ENCODE assay signal across 12 cellular contexts in genomic region chr17:19752216-19753048, GRCh38. TPM values are rescaled to one million over a fixed set of nuclear protein-coding genes. Genes with fewer than 3 reads are reported as not detected.
DNase-seq lines count a peak whose midpoint lies in the region; ATAC-seq and TF ChIP-seq lines count a peak whose summit lies in the region.
"Had no signal": no experiment of that assay in that cellular context is flagged by ENCODE, and none has a peak within 500 bp of the region (broad histone marks: within the 10 kb centered on the region; RNA-seq: fewer than 3 reads in every experiment).

No MANE protein-coding gene starts in this region.

- intact Hi-C loops in esophagus muscularis mucosa (cut with DNase I): loop anchor here (5.0 kb wide), 1 partner anchor 100 kb away; no protein-coding TSS in a partner anchor
- intact Hi-C loops in gastrocnemius medialis (cut with DNase I; ENCODE audit: low total_unique reads): loop anchor here (1.0 to 5.0 kb wide), 6 partner anchors 28 to 390 kb away; partner anchors contain the start of genes ALDH3A2, B9D1 and SLC47A1

- H3K27ac ChIP-seq in AG04450 (ENCODE audit: low read depth, low read length): peak overlapping the region; percentile 31
- peak overlapping the region in 3 of 4 donors; percentile 20 to 67 (median 49) for H3K27ac ChIP-seq in Peyer's patch
- H3K27ac ChIP-seq in esophagus muscularis mucosa (replicated peaks in 1 of 4): peak overlapping the region in 3 of 4 donors; percentile 30 to 54 (median 53)
- peak overlapping the region; percentile 83 to 94 (median 92) for H3K27ac ChIP-seq in gastrocnemius medialis
- H3K27ac ChIP-seq: BLaER1 had no signal

- CTCF ChIA-PET in AG04450 (lab: Charles Lee): interaction anchor here (0.8 to 3.0 kb wide), 6 partner anchors 8 to 14 kb away, joined by 4 to 17 read pairs (median 4); no protein-coding TSS in a partner anchor

- H3K4me1 ChIP-seq in Peyer's patch (peaks cover 0 to 23% (median 6%) of the 10 kb centered on the region in 4 donors), esophagus muscularis mucosa (peaks cover 0 to 14% (median 10%) of the 10 kb centered on the region in 4 donors), gastrocnemius medialis (peaks cover 17 to 33% of the 10 kb centered on the region in 2 donors)
- H3K4me1 ChIP-seq: BLaER1 had no signal

- in situ Hi-C loops in gastrocnemius medialis (cut with MboI; ENCODE audit: low sequenced_read_pairs in 4 of 4): loop anchor here in 3 of 4 donors (25.0 kb wide), 1 partner anchor 390 kb away; the partner anchor contains the start of gene B9D1 (in 3 of the 3)

- H3K4me3 ChIP-seq in AG04450 (ENCODE audit: low read depth, low read length) (no peak overlapping the region), Peyer's patch (no peak overlapping the region), esophagus muscularis mucosa (no peak overlapping the region), gastrocnemius medialis (no peak overlapping the region)
- H3K4me3 ChIP-seq: BLaER1 had no signal

- POLR2A ChIA-PET in AG04450 (lab: Yijun Ruan, JAX): no interaction called here

- DNase-seq in AG04450 (ENCODE audit: low read depth, low spot score): no peak
- DNase-seq in Peyer's patch: no peak
- DNase-seq in esophagus muscularis mucosa (ENCODE audit: extremely low spot score): no peak
- no peak for DNase-seq in gastrocnemius medialis
- no peak for DNase-seq in DMS114 treated with DMSO at 0.1 percent for 48 hours (lab: John Stamatoyannopoulos, UW; ENCODE audit: unreplicated experiment)
- DNase-seq in NCI-H1092 (lab: John Stamatoyannopoulos, UW): no peak
- no peak for DNase-seq in DMS79 treated with DMSO at 0.1 percent for 48 hours (lab: John Stamatoyannopoulos, UW)
- no peak for DNase-seq in NCI-H2107 (lab: John Stamatoyannopoulos, UW)
- DNase-seq: activated CD4-positive, alpha-beta T cell treated with anti-CD3 and anti-CD28 coated beads, Interleukin-2, amount 10 ng/mL, durations not matched to agents 24 days and 14 days; activated gamma-delta T cell treated with Interleukin-2 at 50 U/mL for 16 hours; naive thymus-derived CD4-positive, alpha-beta T cell had no signal

- TF ChIP-seq EP300 in esophagus muscularis mucosa (IDR thresholded peaks at IDR 0.05): no peak

- H3K36me3 ChIP-seq in Peyer's patch: no peaks in the 10 kb centered on the region
- no peaks in the 10 kb centered on the region for H3K36me3 ChIP-seq in esophagus muscularis mucosa
- no peaks in the 10 kb centered on the region for H3K36me3 ChIP-seq in gastrocnemius medialis
- H3K36me3 ChIP-seq: BLaER1 had no signal

- peaks cover 7% of the 10 kb centered on the region; the same call in 1 of the 2 replicates for H3K9me3 ChIP-seq in AG04450 (ENCODE audit: control insufficient read depth, insufficient read depth, low read length)
- H3K9me3 ChIP-seq in Peyer's patch: no peaks in the 10 kb centered on the region
- no peaks in the 10 kb centered on the region for H3K9me3 ChIP-seq in esophagus muscularis mucosa
- no peaks in the 10 kb centered on the region for H3K9me3 ChIP-seq in gastrocnemius medialis
- H3K9me3 ChIP-seq: BLaER1 had no signal

- peaks cover 28% of the 10 kb centered on the region for H3K27me3 ChIP-seq in AG04450 (ENCODE audit: control insufficient read depth, insufficient read depth, low read length)
- no peaks in the 10 kb centered on the region for H3K27me3 ChIP-seq in Peyer's patch
- H3K27me3 ChIP-seq in esophagus muscularis mucosa: peaks cover 0 to 15% (median 0%) of the 10 kb centered on the region in 4 donors
- H3K27me3 ChIP-seq in gastrocnemius medialis: no peaks in the 10 kb centered on the region
- H3K27me3 ChIP-seq: BLaER1 had no signal

- peak; percentile 28 to 32 for ATAC-seq in gastrocnemius medialis

- 88% methylated on average over 14 of the region's 15 CpGs for WGBS in esophagus muscularis mucosa

- TF ChIP-seq CTCF in AG04450 (IDR thresholded peaks at IDR 0.05; ENCODE audit: low read depth, low read length) (no peak), Peyer's patch (IDR thresholded peaks at IDR 0.05) (no peak), esophagus muscularis mucosa (IDR thresholded peaks at IDR 0.05) (no peak), gastrocnemius medialis (IDR thresholded peaks at IDR 0.05 in 4 of 5, conservative IDR thresholded peaks at IDR 0.05 in 1 of 5) (no peak)

- TF ChIP-seq POLR2A in Peyer's patch (IDR thresholded peaks at IDR 0.05) (no peak), esophagus muscularis mucosa (IDR thresholded peaks at IDR 0.05; ENCODE audit: low read depth) (no peak), gastrocnemius medialis (IDR thresholded peaks at IDR 0.05) (no peak)

RNA-seq across cellular contexts. Expression of gene ALDH3A1, which starts 4.3 kb away (rescaled TPM):
- polyA plus RNA-seq in AG04450 (2011; rRNA removed): 0.14 and 1.7 TPM in 2 replicates
- polyA minus RNA-seq in AG04450 (2011; rRNA and poly(A)+ RNA removed): 0.30 TPM in 1 of 2 replicates, not detected in the other
- total RNA-seq in Peyer's patch: 10 to 100 TPM in 1 of 4 donors, 1 to 10 TPM in 3; 1.7 to 23.1 (median 3.2) TPM
- total RNA-seq in esophagus muscularis mucosa: 1 to 10 TPM in 1 of 4 donors, under 1 TPM in 2, not detected in 1; 0.17 to 1.9 (median 0.42) TPM
- under 1 TPM in 2 of 4 donors, not detected in 2; 0.18 to 0.23 TPM for total RNA-seq in gastrocnemius medialis
- total RNA-seq: activated CD4-positive, alpha-beta T cell treated with anti-CD3 and anti-CD28 coated beads, Interleukin-2, amount 10 ng/mL, durations not matched to agents 24 days and 14 days had no signal
- polyA plus RNA-seq: naive thymus-derived CD4-positive, alpha-beta T cell had no signal

RNA-seq across cellular contexts. Expression of gene SLC47A2, which starts 36.0 kb away (rescaled TPM):
- polyA plus RNA-seq in AG04450 (2011; rRNA removed): not detected in 2 replicates
- polyA minus RNA-seq in AG04450 (2011; rRNA and poly(A)+ RNA removed): not detected in 2 replicates
- total RNA-seq in Peyer's patch: 1 to 10 TPM in 3 of 4 donors, not detected in 1; 3.9 to 6.8 (median 6.3) TPM
- not detected for total RNA-seq in esophagus muscularis mucosa
- total RNA-seq in gastrocnemius medialis: 1 to 10 TPM in 1 of 4 donors, under 1 TPM in 1, not detected in 2; 0.15 to 1.0 TPM
- total RNA-seq: activated CD4-positive, alpha-beta T cell treated with anti-CD3 and anti-CD28 coated beads, Interleukin-2, amount 10 ng/mL, durations not matched to agents 24 days and 14 days; naive thymus-derived CD4-positive, alpha-beta T cell had no signal
- polyA plus RNA-seq: naive thymus-derived CD4-positive, alpha-beta T cell had no signal

Comparison
In these comparisons a context has a peak if more than half of its experiments do, and no peak if none do; other contexts are left out.
1. H3K27ac ChIP-seq: peak in every context shown above with its lines; median percentile 92 in gastrocnemius medialis; 53 in esophagus muscularis mucosa; 49 in Peyer's patch; 31 in AG04450.